ENCODE assay signal across 22 cellular contexts in the genomic region with DNA sequence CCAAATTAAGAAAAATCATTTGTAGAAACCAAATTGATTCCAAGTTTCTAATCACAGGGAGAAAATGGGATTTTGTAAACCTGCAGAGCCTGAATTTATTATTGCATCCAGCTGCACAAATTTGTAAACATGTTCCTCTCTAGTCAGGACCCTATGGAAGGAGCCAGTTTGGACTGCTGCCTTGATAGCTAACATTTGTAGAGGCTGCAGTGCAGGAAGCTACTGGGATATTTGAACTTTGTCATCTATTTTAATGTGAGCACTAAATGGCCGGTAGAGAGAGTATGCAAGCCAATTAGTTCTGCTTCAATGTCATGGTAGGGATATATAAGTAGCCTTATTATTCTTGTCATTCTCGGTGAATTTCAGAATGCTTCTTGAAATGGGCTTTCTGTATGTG.
"Had no signal": no experiment of that assay in that cellular context is flagged by ENCODE, and none has a peak within 500 bp of the region (broad histone marks: within the 10 kb centered on the region; RNA-seq: fewer than 3 reads in every experiment).

No MANE protein-coding gene starts in this region.

- DNase-seq: naive thymus-derived CD8-positive, alpha-beta T cell; nephron progenitor cell; nucleus accumbens; pancreas; psoas muscle; right cardiac atrium; right lobe of liver; sigmoid colon; small intestine; stimulated activated CD4-positive, alpha-beta T cell treated with anti-CD3 and anti-CD28 coated beads, Interleukin-15, amount 100 ng/mL, for 24 hours; stimulated activated CD4-positive, alpha-beta T cell treated with anti-CD3 and anti-CD28 coated beads, Interleukin-2, amount 100 ng/mL, for 24 hours; stimulated activated CD4-positive, alpha-beta T cell treated with anti-CD3 and anti-CD28 coated beads, Interleukin-2, amount 100 ng/mL, for 48 hours; stimulated activated CD4-positive, alpha-beta T cell treated with anti-CD3 and anti-CD28 coated beads, Interleukin-4, amount 100 ng/mL, for 24 hours; stimulated activated naive B cell treated with anti-CD40 and anti-IgM and Interleukin-4, amounts not matched to agents 10 μg/mL and 1 μg/mL and 100 μg/mL, for 72 hours; stimulated activated naive CD4-positive, alpha-beta T cell treated with Interleukin-2 at 50 U/mL for 16 hours; stomach; trophoblast cell; upper lobe of left lung had no signal

- H3K27ac Mint-ChIP-seq: naive thymus-derived CD8-positive, alpha-beta T cell; natural killer cell treated with Interleukin-12 subunit alpha and Interleukin-12 subunit beta and Interleukin-15 and Interleukin-18, amount 100 ng/mL, for 72 hours; nephron progenitor cell; stimulated activated effector memory CD8-positive, alpha-beta T cell treated with anti-CD3 and anti-CD28 coated beads, Interleukin-12 subunit alpha, Interleukin-12 subunit beta, amount 100 ng/mL, for 72 hours; stimulated activated naive B cell treated with anti-CD40 and anti-IgM and Interleukin-4, amounts not matched to agents 10 μg/mL and 1 μg/mL and 100 μg/mL, for 72 hours; stimulated activated naive CD8-positive, alpha-beta T cell treated with anti-CD3 and anti-CD28 coated beads, Interleukin-15, Interleukin-2, amounts not matched to agents 100 ng/mL and 50 ng/mL, for 24 hours had no signal

- ATAC-seq: naive thymus-derived CD8-positive, alpha-beta T cell; natural killer cell treated with Interleukin-12 subunit alpha and Interleukin-12 subunit beta and Interleukin-15 and Interleukin-18, amount 100 ng/mL, for 72 hours; pancreas; psoas muscle; right cardiac atrium; stimulated activated effector memory CD8-positive, alpha-beta T cell treated with anti-CD3 and anti-CD28 coated beads, Interleukin-12 subunit alpha, Interleukin-12 subunit beta, amount 100 ng/mL, for 72 hours; stimulated activated naive B cell treated with anti-CD40 and anti-IgM and Interleukin-4, amounts not matched to agents 10 μg/mL and 1 μg/mL and 100 μg/mL, for 72 hours had no signal

- H3K4me1 Mint-ChIP-seq: naive thymus-derived CD8-positive, alpha-beta T cell; nephron progenitor cell; neural crest cell; stimulated activated effector memory CD8-positive, alpha-beta T cell treated with anti-CD3 and anti-CD28 coated beads, Interleukin-12 subunit alpha, Interleukin-12 subunit beta, amount 100 ng/mL, for 72 hours; stimulated activated naive B cell treated with anti-CD40 and anti-IgM and Interleukin-4, amounts not matched to agents 10 μg/mL and 1 μg/mL and 100 μg/mL, for 72 hours had no signal

- H3K27me3 Mint-ChIP-seq: natural killer cell treated with Interleukin-12 subunit alpha and Interleukin-12 subunit beta and Interleukin-15 and Interleukin-18, amount 100 ng/mL, for 72 hours; stimulated activated naive B cell treated with anti-CD40 and anti-IgM and Interleukin-4, amounts not matched to agents 10 μg/mL and 1 μg/mL and 100 μg/mL, for 72 hours; stimulated activated naive CD8-positive, alpha-beta T cell treated with anti-CD3 and anti-CD28 coated beads, Interleukin-15, Interleukin-2, amounts not matched to agents 100 ng/mL and 50 ng/mL, for 24 hours had no signal

- H3K9me3 Mint-ChIP-seq: natural killer cell treated with Interleukin-12 subunit alpha and Interleukin-12 subunit beta and Interleukin-15 and Interleukin-18, amount 100 ng/mL, for 72 hours; nephron progenitor cell; neural crest cell; stimulated activated naive CD8-positive, alpha-beta T cell treated with anti-CD3 and anti-CD28 coated beads, Interleukin-15, Interleukin-2, amounts not matched to agents 100 ng/mL and 50 ng/mL, for 24 hours had no signal

- H3K36me3 Mint-ChIP-seq: stimulated activated effector memory CD8-positive, alpha-beta T cell treated with anti-CD3 and anti-CD28 coated beads, Interleukin-12 subunit alpha, Interleukin-12 subunit beta, amount 100 ng/mL, for 72 hours; stimulated activated naive B cell treated with anti-CD40 and anti-IgM and Interleukin-4, amounts not matched to agents 10 μg/mL and 1 μg/mL and 100 μg/mL, for 72 hours had no signal

- H3K4me3 Mint-ChIP-seq: naive thymus-derived CD8-positive, alpha-beta T cell; natural killer cell treated with Interleukin-12 subunit alpha and Interleukin-12 subunit beta and Interleukin-15 and Interleukin-18, amount 100 ng/mL, for 72 hours; nephron progenitor cell; neural crest cell; stimulated activated effector memory CD8-positive, alpha-beta T cell treated with anti-CD3 and anti-CD28 coated beads, Interleukin-12 subunit alpha, Interleukin-12 subunit beta, amount 100 ng/mL, for 72 hours; stimulated activated naive B cell treated with anti-CD40 and anti-IgM and Interleukin-4, amounts not matched to agents 10 μg/mL and 1 μg/mL and 100 μg/mL, for 72 hours; stimulated activated naive CD8-positive, alpha-beta T cell treated with anti-CD3 and anti-CD28 coated beads, Interleukin-15, Interleukin-2, amounts not matched to agents 100 ng/mL and 50 ng/mL, for 24 hours had no signal
